In the genomic region with DNA sequence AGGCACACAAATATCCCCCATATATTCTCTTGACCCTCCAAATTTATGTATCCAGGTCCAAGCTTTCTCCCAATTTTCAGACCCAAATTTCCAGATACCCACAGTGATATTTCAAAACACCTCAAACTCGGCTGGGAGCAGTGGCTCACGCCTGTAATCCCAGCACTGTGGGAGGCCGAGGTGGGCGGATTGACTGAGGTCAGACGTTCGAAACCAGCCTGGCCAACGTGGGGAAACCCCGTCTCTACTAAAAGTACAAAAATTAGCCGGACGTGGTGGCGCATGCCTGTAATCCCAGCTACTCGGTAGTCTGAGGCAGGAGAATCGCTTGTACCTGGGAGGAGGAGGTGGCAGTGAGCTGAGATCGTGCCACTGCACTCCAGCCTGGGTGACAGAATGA, we compare ENCODE assay signal across 6 cellular contexts. TPM values are rescaled to one million over a fixed set of nuclear protein-coding genes. Genes with fewer than 3 reads are reported as not detected.
A peak's percentile ranks its signal among the peaks of the same experiment; 100 is the strongest.
DNase-seq lines count a peak whose midpoint lies in the region; ATAC-seq, FAIRE-seq and TF ChIP-seq lines count a peak whose summit lies in the region.
"Not testable (repeated sequence)": the region's sequence is repeated elsewhere in the genome, so short reads cannot be mapped to it uniquely, and the experiment has no call there.

No MANE protein-coding gene starts in this region.

- peaks cover 22% of the 10 kb centered on the region for H3K4me1 ChIP-seq in CD4-positive, CD25-positive, alpha-beta regulatory T cell (ENCODE audit: control insufficient read depth, insufficient read depth, low read length, poor library complexity, severe bottlenecking)
- H3K4me1 ChIP-seq in Loucy (ENCODE audit: insufficient read depth, low read length, poor library complexity, severe bottlenecking) = peaks cover 24% of the 10 kb centered on the region
- not testable (repeated sequence) for H3K4me1 ChIP-seq in breast epithelium; kidney (ENCODE audit: control insufficient read depth in 1 of 2, insufficient read depth in 1 of 2, low read depth in 1 of 2, low read length in 2 of 2)

- DNase-seq in CD4-positive, CD25-positive, alpha-beta regulatory T cell; breast epithelium (ENCODE audit: low spot score in 2 of 2); kidney: not testable (repeated sequence)
- peak; percentile 80 for DNase-seq in activated CD4-positive, alpha-beta memory T cell treated with anti-CD3 and anti-CD28 coated beads for 36 hours
- DNase-seq in stimulated activated CD4-positive, alpha-beta T cell treated with anti-CD3 and anti-CD28 coated beads, Interleukin-1b, Interleukin-23, amount 100 ng/mL, for 48 hours = peak; percentile 43

- not testable (repeated sequence) for H3F3A ChIP-seq in Loucy (ENCODE audit: low read depth)

- not testable (repeated sequence) for H3K27me3 ChIP-seq in CD4-positive, CD25-positive, alpha-beta regulatory T cell (ENCODE audit: control insufficient read depth, insufficient read depth, low read length); Loucy (ENCODE audit: insufficient read depth, low read length, poor library complexity, severe bottlenecking); breast epithelium

- H3K9me3 Mint-ChIP-seq in CD4-positive, CD25-positive, alpha-beta regulatory T cell; activated CD4-positive, alpha-beta memory T cell treated with anti-CD3 and anti-CD28 coated beads for 36 hours: not testable (repeated sequence)

- not testable (repeated sequence) for H3K36me3 Mint-ChIP-seq in CD4-positive, CD25-positive, alpha-beta regulatory T cell; activated CD4-positive, alpha-beta memory T cell treated with anti-CD3 and anti-CD28 coated beads for 36 hours

- not testable (repeated sequence) for H3K27me3 Mint-ChIP-seq in CD4-positive, CD25-positive, alpha-beta regulatory T cell; activated CD4-positive, alpha-beta memory T cell treated with anti-CD3 and anti-CD28 coated beads for 36 hours

- not testable (repeated sequence) for TF ChIP-seq CTCF in Loucy (conservative IDR thresholded peaks at IDR 0.05; ENCODE audit: low read length); breast epithelium (IDR thresholded peaks at IDR 0.05); kidney (IDR thresholded peaks at IDR 0.05; ENCODE audit: borderline replicate concordance, extremely low read depth, insufficient read depth)

- not testable (repeated sequence) for H3K9me3 ChIP-seq in CD4-positive, CD25-positive, alpha-beta regulatory T cell (ENCODE audit: control insufficient read depth in 2 of 2, low read length in 2 of 2); Loucy (ENCODE audit: insufficient read depth, low read depth, low read length); breast epithelium; kidney (ENCODE audit: control insufficient read depth in 1 of 2, low read length in 2 of 2)

- not testable (repeated sequence) for TF ChIP-seq POLR2A in breast epithelium (IDR thresholded peaks at IDR 0.05)

- POLR2A ChIA-PET in activated CD4-positive, alpha-beta memory T cell treated with anti-CD3 and anti-CD28 coated beads for 36 hours (lab: Charles Lee) = interaction anchor here (0.6 to 2.9 kb wide), 6 partner anchors 32 to 254 kb away, joined by 3 to 15 read pairs (median 4); partner anchors contain the start of genes MUTYH, PRDX1 and TOE1

- H3K4me3 Mint-ChIP-seq in CD4-positive, CD25-positive, alpha-beta regulatory T cell; activated CD4-positive, alpha-beta memory T cell treated with anti-CD3 and anti-CD28 coated beads for 36 hours: not testable (repeated sequence)

- H3K79me2 ChIP-seq in Loucy (ENCODE audit: insufficient read depth, low read length) = peaks cover 16% of the 10 kb centered on the region

- not testable (repeated sequence) for ATAC-seq in CD4-positive, CD25-positive, alpha-beta regulatory T cell (ENCODE audit: low read depth in 2 of 2)

- H3K4me2 ChIP-seq in Loucy (ENCODE audit: low read depth, low read length, poor library complexity, severe bottlenecking) = peak overlapping the region; percentile 94

- peak overlapping the region in 2 of 3 donors; percentile 59 to 89 for H3K27ac Mint-ChIP-seq in CD4-positive, CD25-positive, alpha-beta regulatory T cell
- peak overlapping the region; percentile 7 for H3K27ac Mint-ChIP-seq in activated CD4-positive, alpha-beta memory T cell treated with anti-CD3 and anti-CD28 coated beads for 36 hours

- intact Hi-C loops in activated CD4-positive, alpha-beta memory T cell treated with anti-CD3 and anti-CD28 coated beads for 36 hours (cut with micrococcal nuclease); breast epithelium (cut with DNase I; ENCODE audit: low total_unique reads); kidney (cut with DNase I): not testable (repeated sequence)

- H2AFZ ChIP-seq in Loucy (ENCODE audit: low read length) = not testable (repeated sequence)

- H3K36me3 ChIP-seq in CD4-positive, CD25-positive, alpha-beta regulatory T cell (ENCODE audit: control insufficient read depth, insufficient read depth, low read length); Loucy (ENCODE audit: insufficient read depth, low read length); breast epithelium; kidney (ENCODE audit: control insufficient read depth in 1 of 2, insufficient read depth in 2 of 2, low read length in 2 of 2): not testable (repeated sequence)

- peak overlapping the region; percentile 83 for H3K9ac ChIP-seq in Loucy (ENCODE audit: low read depth, low read length, poor library complexity, severe bottlenecking)
- H3K9ac ChIP-seq in kidney (ENCODE audit: low read length in 2 of 2) = not testable (repeated sequence)

- H3K4me3 ChIP-seq in CD4-positive, CD25-positive, alpha-beta regulatory T cell (ENCODE audit: low read depth, low read length) = peak overlapping the region; percentile 91
- H3K4me3 ChIP-seq in Loucy (ENCODE audit: low read length, poor library complexity, severe bottlenecking) (peak overlapping the region; percentile 83), breast epithelium (peak overlapping the region in 2 of 3 donors; percentile 84 to 99), kidney (ENCODE audit: low read length in 2 of 2) (peak overlapping the region; percentile 69 to 73)

- H3K27ac ChIP-seq in CD4-positive, CD25-positive, alpha-beta regulatory T cell (ENCODE audit: insufficient read depth, low read length, poor library complexity, severe bottlenecking); breast epithelium; kidney (ENCODE audit: low read depth in 2 of 2, low read length in 2 of 2): not testable (repeated sequence)

- not testable (repeated sequence) for H4K20me1 ChIP-seq in Loucy (ENCODE audit: insufficient read depth, low read length, poor library complexity, severe bottlenecking)

- not testable (repeated sequence) for FAIRE-seq in kidney (lab: Jason Lieb, UNC)

- CTCF ChIA-PET in activated CD4-positive, alpha-beta memory T cell treated with anti-CD3 and anti-CD28 coated beads for 36 hours (lab: Charles Lee) = interaction anchor here (0.7 to 7.5 kb wide), 7 partner anchors 32 to 477 kb away, joined by 3 to 237 read pairs (median 48); partner anchors contain the start of genes HECTD3, HPDL, MUTYH and PRDX1

- peaks cover 6 to 23% (median 13%) of the 10 kb centered on the region in 4 donors for H3K4me1 Mint-ChIP-seq in CD4-positive, CD25-positive, alpha-beta regulatory T cell
- H3K4me1 Mint-ChIP-seq in activated CD4-positive, alpha-beta memory T cell treated with anti-CD3 and anti-CD28 coated beads for 36 hours (ENCODE audit: low read depth) = not testable (repeated sequence)

- H3K9me2 ChIP-seq in Loucy (replicated peaks; ENCODE audit: low read depth, low read length) = not testable (repeated sequence)

RNA-seq across cellular contexts. Expression of gene TESK2, which starts 1.6 kb away (rescaled TPM):
- total RNA-seq in CD4-positive, CD25-positive, alpha-beta regulatory T cell = 5.3 TPM
- 1 to 10 TPM; 2.9 to 4.5 (median 3.7) TPM for polyA plus RNA-seq in CD4-positive, CD25-positive, alpha-beta regulatory T cell
- 1 to 10 TPM; 4.6 to 6.0 TPM for total RNA-seq in activated CD4-positive, alpha-beta memory T cell treated with anti-CD3 and anti-CD28 coated beads for 36 hours
- 10 to 100 TPM in 2 of 3 donors, 1 to 10 TPM in 1; 6.2 to 19.2 (median 11.1) TPM for total RNA-seq in breast epithelium
- total RNA-seq in kidney = 2.7 TPM
- 1.6 TPM for polyA plus RNA-seq in kidney (ENCODE audit: insufficient read depth, low read depth, low replicate concordance)

RNA-seq across cellular contexts. Expression of gene CCDC163, which starts 10.5 kb away (rescaled TPM):
- total RNA-seq in CD4-positive, CD25-positive, alpha-beta regulatory T cell = 0.89 TPM
- 1 to 10 TPM; 1.9 to 8.8 (median 5.6) TPM for polyA plus RNA-seq in CD4-positive, CD25-positive, alpha-beta regulatory T cell
- 1 to 10 TPM; 5.1 to 5.7 TPM for total RNA-seq in activated CD4-positive, alpha-beta memory T cell treated with anti-CD3 and anti-CD28 coated beads for 36 hours
- 1 to 10 TPM in 2 of 3 donors, under 1 TPM in 1; 0.64 to 1.6 (median 1.3) TPM for total RNA-seq in breast epithelium
- total RNA-seq in kidney = 3.4 TPM
- 0.80 TPM for polyA plus RNA-seq in kidney (ENCODE audit: insufficient read depth, low read depth, low replicate concordance)

RNA-seq across cellular contexts. Expression of gene MMACHC, which starts 10.7 kb away (rescaled TPM):
- total RNA-seq in CD4-positive, CD25-positive, alpha-beta regulatory T cell = 0.84 TPM
- polyA plus RNA-seq in CD4-positive, CD25-positive, alpha-beta regulatory T cell = under 1 TPM in 3 of 4 donors, not detected in 1; 0.09 to 0.33 (median 0.14) TPM
- total RNA-seq in activated CD4-positive, alpha-beta memory T cell treated with anti-CD3 and anti-CD28 coated beads for 36 hours = 1 to 10 TPM; 6.0 to 6.2 TPM
- 1 to 10 TPM; 2.1 to 5.1 (median 3.6) TPM for total RNA-seq in breast epithelium
- total RNA-seq in kidney = 6.0 TPM
- polyA plus RNA-seq in kidney (ENCODE audit: insufficient read depth, low read depth, low replicate concordance) = 10.2 TPM

RNA-seq across cellular contexts. Expression of gene PRDX1, which starts 32.3 kb away (rescaled TPM):
- total RNA-seq in CD4-positive, CD25-positive, alpha-beta regulatory T cell = 96.7 TPM
- polyA plus RNA-seq in CD4-positive, CD25-positive, alpha-beta regulatory T cell = 100 to 1,000 TPM; 287 to 384 (median 351) TPM
- 100 to 1,000 TPM; 479 to 481 TPM for total RNA-seq in activated CD4-positive, alpha-beta memory T cell treated with anti-CD3 and anti-CD28 coated beads for 36 hours
- total RNA-seq in breast epithelium = 100 to 1,000 TPM; 178 to 313 (median 308) TPM
- 452 TPM for total RNA-seq in kidney
- 1,042 TPM for polyA plus RNA-seq in kidney (ENCODE audit: insufficient read depth, low read depth, low replicate concordance)
